9 cellular contexts compared by ENCODE assay signal in genomic region chr16:27409958-27410357, GRCh38. TPM values are rescaled to one million over a fixed set of nuclear protein-coding genes. Genes with fewer than 3 reads are reported as not detected.
DNase-seq lines count a peak whose midpoint lies in the region; ATAC-seq and TF ChIP-seq lines count a peak whose summit lies in the region.
"Not testable (repeated sequence)": the region's sequence is repeated elsewhere in the genome, so short reads cannot be mapped to it uniquely, and the experiment has no call there.
"Had no signal": no experiment of that assay in that cellular context is flagged by ENCODE, and none has a peak within 500 bp of the region (broad histone marks: within the 10 kb centered on the region; RNA-seq: fewer than 3 reads in every experiment).

No MANE protein-coding gene starts in this region.

- not testable (repeated sequence) for H3K27ac ChIP-seq in CD8-positive, alpha-beta T cell (ENCODE audit: low read depth, low read length)
- H3K27ac ChIP-seq in SU-DHL-6 (ENCODE audit: low read depth, low read length) = peak overlapping the region; percentile 25; the same call in 1 of the 2 replicates
- peak overlapping the region; percentile 50 for H3K27ac ChIP-seq in naive thymus-derived CD4-positive, alpha-beta T cell (ENCODE audit: low read depth, low read length)

- not testable (repeated sequence) for H3K9ac ChIP-seq in SU-DHL-6 (ENCODE audit: low read length)

- H2AFZ ChIP-seq in SU-DHL-6 (ENCODE audit: low read depth, low read length, severe bottlenecking) = not testable (repeated sequence)

- not testable (repeated sequence) for H3K4me3 Mint-ChIP-seq in CD8-positive, alpha-beta T cell; activated CD8-positive, alpha-beta memory T cell treated with anti-CD3 and anti-CD28 coated beads, Interleukin-2, amount 10 ng/mL, durations not matched to agents 7 days and 5 days
- H3K4me3 Mint-ChIP-seq in activated CD4-positive, alpha-beta T cell treated with anti-CD3 and anti-CD28 coated beads, Interleukin-2, amount 10 ng/mL, durations not matched to agents 24 days and 14 days = peak overlapping the region; percentile 16
- peak overlapping the region; percentile 99 for H3K4me3 Mint-ChIP-seq in activated T-helper 17 cell treated with anti-CD3 and anti-CD28 coated beads, Interleukin-2, amount 50 U/mL, for 72 hours
- peak overlapping the region; percentile 69 for H3K4me3 Mint-ChIP-seq in activated naive CD8-positive, alpha-beta T cell treated with anti-CD3 and anti-CD28 coated beads for 36 hours
- peak overlapping the region in 7 of 10 donors; percentile 3 to 76 (median 35) for H3K4me3 Mint-ChIP-seq in naive thymus-derived CD4-positive, alpha-beta T cell
- H3K4me3 Mint-ChIP-seq in stimulated activated naive CD8-positive, alpha-beta T cell treated with anti-CD3 and anti-CD28 coated beads, Interleukin-15, amount 100 ng/mL, for 72 hours = peak overlapping the region; percentile 47 to 70

- H3K4me1 Mint-ChIP-seq in CD8-positive, alpha-beta T cell (ENCODE audit: low read depth) = peaks cover 86% of the 10 kb centered on the region
- peaks cover 67% of the 10 kb centered on the region for H3K4me1 Mint-ChIP-seq in activated CD4-positive, alpha-beta T cell treated with anti-CD3 and anti-CD28 coated beads, Interleukin-2, amount 10 ng/mL, durations not matched to agents 24 days and 14 days
- peaks cover 81% of the 10 kb centered on the region for H3K4me1 Mint-ChIP-seq in activated CD8-positive, alpha-beta memory T cell treated with anti-CD3 and anti-CD28 coated beads, Interleukin-2, amount 10 ng/mL, durations not matched to agents 7 days and 5 days
- H3K4me1 Mint-ChIP-seq in activated T-helper 17 cell treated with anti-CD3 and anti-CD28 coated beads, Interleukin-2, amount 50 U/mL, for 72 hours = peaks cover 59% of the 10 kb centered on the region
- peaks cover 73% of the 10 kb centered on the region for H3K4me1 Mint-ChIP-seq in activated naive CD8-positive, alpha-beta T cell treated with anti-CD3 and anti-CD28 coated beads for 36 hours
- peaks cover 67 to 97% (median 91%) of the 10 kb centered on the region in 7 donors for H3K4me1 Mint-ChIP-seq in naive thymus-derived CD4-positive, alpha-beta T cell
- peaks cover 87% of the 10 kb centered on the region for H3K4me1 Mint-ChIP-seq in stimulated activated naive CD8-positive, alpha-beta T cell treated with anti-CD3 and anti-CD28 coated beads, Interleukin-15, amount 100 ng/mL, for 72 hours

- peak overlapping the region; percentile 52 for H3K27ac Mint-ChIP-seq in CD8-positive, alpha-beta T cell
- peak overlapping the region; percentile 71 for H3K27ac Mint-ChIP-seq in activated CD4-positive, alpha-beta T cell treated with anti-CD3 and anti-CD28 coated beads, Interleukin-2, amount 10 ng/mL, durations not matched to agents 24 days and 14 days
- peak overlapping the region; percentile 73 for H3K27ac Mint-ChIP-seq in activated CD8-positive, alpha-beta memory T cell treated with anti-CD3 and anti-CD28 coated beads, Interleukin-2, amount 10 ng/mL, durations not matched to agents 7 days and 5 days
- H3K27ac Mint-ChIP-seq in activated T-helper 17 cell treated with anti-CD3 and anti-CD28 coated beads, Interleukin-2, amount 50 U/mL, for 72 hours = peak overlapping the region; percentile 100
- H3K27ac Mint-ChIP-seq in activated naive CD8-positive, alpha-beta T cell treated with anti-CD3 and anti-CD28 coated beads for 36 hours = peak overlapping the region; percentile 74
- peak overlapping the region in 7 of 9 donors; percentile 24 to 97 (median 67) for H3K27ac Mint-ChIP-seq in naive thymus-derived CD4-positive, alpha-beta T cell
- H3K27ac Mint-ChIP-seq in stimulated activated naive CD8-positive, alpha-beta T cell treated with anti-CD3 and anti-CD28 coated beads, Interleukin-15, amount 100 ng/mL, for 72 hours = peak overlapping the region; percentile 57 to 88

- not testable (repeated sequence) for H3K27me3 ChIP-seq in CD8-positive, alpha-beta T cell (ENCODE audit: insufficient read depth, low read length); SU-DHL-6 (ENCODE audit: low read length); naive thymus-derived CD4-positive, alpha-beta T cell (ENCODE audit: control insufficient read depth in 2 of 2, insufficient read depth in 2 of 2, low read length in 2 of 2)

- H3K4me3 ChIP-seq in CD8-positive, alpha-beta T cell (ENCODE audit: low read depth, low read length); SU-DHL-6 (ENCODE audit: insufficient read depth, low read length, poor library complexity, severe bottlenecking); naive thymus-derived CD4-positive, alpha-beta T cell (ENCODE audit: low read length): not testable (repeated sequence)

- H3K4me1 ChIP-seq in CD8-positive, alpha-beta T cell (ENCODE audit: insufficient read depth, low read length) = peaks cover 54% of the 10 kb centered on the region
- peaks cover 47% of the 10 kb centered on the region in 2 donors for H3K4me1 ChIP-seq in naive thymus-derived CD4-positive, alpha-beta T cell (ENCODE audit: control insufficient read depth in 2 of 2, insufficient read depth in 2 of 2, low read length in 2 of 2)

- peaks cover 46% of the 10 kb centered on the region for H3K79me2 ChIP-seq in SU-DHL-6 (ENCODE audit: insufficient read depth, low read length)

- POLR2A ChIA-PET in CD8-positive, alpha-beta T cell (lab: Charles Lee) = interaction anchor here (0.6 to 1.5 kb wide), 4 partner anchors 8 to 50 kb away, joined by 3 to 5 read pairs (median 4); partner anchors contain the start of gene IL21R
- POLR2A ChIA-PET in naive thymus-derived CD4-positive, alpha-beta T cell (lab: Charles Lee) = interaction anchor here (0.6 to 1.6 kb wide), 2 partner anchors 8 to 179 kb away, joined by 4 to 7 read pairs; partner anchors contain the start of gene IL21R

- intact Hi-C loops in CD8-positive, alpha-beta T cell (cut with DNase I, micrococcal nuclease) = loop anchor here in 1 of 2 experiments (2.0 kb wide), 1 partner anchor 13 kb away; no protein-coding TSS in a partner anchor
- intact Hi-C loops in activated CD4-positive, alpha-beta T cell treated with anti-CD3 and anti-CD28 coated beads, Interleukin-2, amount 10 ng/mL, durations not matched to agents 24 days and 14 days (cut with micrococcal nuclease); naive thymus-derived CD4-positive, alpha-beta T cell (cut with micrococcal nuclease): not testable (repeated sequence)

- CTCF ChIA-PET in CD8-positive, alpha-beta T cell (lab: Charles Lee) = interaction anchor here (0.6 kb wide), 1 partner anchor 154 kb away, joined by 3 read pairs; no protein-coding TSS in a partner anchor
- CTCF ChIA-PET in activated CD8-positive, alpha-beta memory T cell treated with anti-CD3 and anti-CD28 coated beads, Interleukin-2, amount 10 ng/mL, durations not matched to agents 7 days and 5 days (lab: Charles Lee) = interaction anchor here (1.2 to 1.5 kb wide), 3 partner anchors 8 to 18 kb away, joined by 3 to 5 read pairs (median 3); partner anchors contain the start of gene IL21R
- CTCF ChIA-PET in naive thymus-derived CD4-positive, alpha-beta T cell (lab: Charles Lee) = interaction anchor here (0.7 to 1.2 kb wide), 3 partner anchors 43 to 174 kb away, joined by 3 read pairs; no protein-coding TSS in a partner anchor

- not testable (repeated sequence) for H3K9me3 ChIP-seq in CD8-positive, alpha-beta T cell (ENCODE audit: low read length); SU-DHL-6 (ENCODE audit: insufficient read depth, low read length); naive thymus-derived CD4-positive, alpha-beta T cell (ENCODE audit: control insufficient read depth in 2 of 3, low read length in 3 of 3)

- H3K36me3 Mint-ChIP-seq in CD8-positive, alpha-beta T cell = peaks cover 63% of the 10 kb centered on the region
- peaks cover 85% of the 10 kb centered on the region for H3K36me3 Mint-ChIP-seq in activated CD4-positive, alpha-beta T cell treated with anti-CD3 and anti-CD28 coated beads, Interleukin-2, amount 10 ng/mL, durations not matched to agents 24 days and 14 days (ENCODE audit: low read depth)
- H3K36me3 Mint-ChIP-seq in activated CD8-positive, alpha-beta memory T cell treated with anti-CD3 and anti-CD28 coated beads, Interleukin-2, amount 10 ng/mL, durations not matched to agents 7 days and 5 days = peaks cover 55% of the 10 kb centered on the region
- H3K36me3 Mint-ChIP-seq in activated T-helper 17 cell treated with anti-CD3 and anti-CD28 coated beads, Interleukin-2, amount 50 U/mL, for 72 hours (ENCODE audit: low read depth) = peaks cover 100% of the 10 kb centered on the region
- peaks cover 92% of the 10 kb centered on the region for H3K36me3 Mint-ChIP-seq in activated naive CD8-positive, alpha-beta T cell treated with anti-CD3 and anti-CD28 coated beads for 36 hours
- H3K36me3 Mint-ChIP-seq in naive thymus-derived CD4-positive, alpha-beta T cell = peaks cover 17 to 60% (median 42%) of the 10 kb centered on the region in 5 donors

- DNase-seq in CD8-positive, alpha-beta T cell; activated naive CD8-positive, alpha-beta T cell treated with anti-CD3 and anti-CD28 coated beads for 36 hours; naive thymus-derived CD4-positive, alpha-beta T cell; stimulated activated naive CD8-positive, alpha-beta T cell treated with anti-CD3 and anti-CD28 coated beads, Interleukin-15, amount 100 ng/mL, for 72 hours: not testable (repeated sequence)
- DNase-seq in activated CD4-positive, alpha-beta T cell treated with anti-CD3 and anti-CD28 coated beads, Interleukin-2, amount 10 ng/mL, durations not matched to agents 24 days and 14 days = peak; percentile 54
- peak; percentile 35 for DNase-seq in activated CD8-positive, alpha-beta memory T cell treated with anti-CD3 and anti-CD28 coated beads, Interleukin-2, amount 10 ng/mL, durations not matched to agents 7 days and 5 days

- not testable (repeated sequence) for H3F3A ChIP-seq in SU-DHL-6 (ENCODE audit: insufficient read depth)

- not testable (repeated sequence) for TF ChIP-seq CTCF in CD8-positive, alpha-beta T cell (IDR thresholded peaks at IDR 0.05); SU-DHL-6 (IDR thresholded peaks at IDR 0.05; ENCODE audit: insufficient read depth, low read length, poor library complexity, severe bottlenecking)

- ATAC-seq in CD8-positive, alpha-beta T cell; activated CD8-positive, alpha-beta memory T cell treated with anti-CD3 and anti-CD28 coated beads, Interleukin-2, amount 10 ng/mL, durations not matched to agents 7 days and 5 days; activated T-helper 17 cell treated with anti-CD3 and anti-CD28 coated beads, Interleukin-2, amount 50 U/mL, for 72 hours (replicated peaks); naive thymus-derived CD4-positive, alpha-beta T cell; stimulated activated naive CD8-positive, alpha-beta T cell treated with anti-CD3 and anti-CD28 coated beads, Interleukin-15, amount 100 ng/mL, for 72 hours: not testable (repeated sequence)

- H3K9me3 Mint-ChIP-seq in CD8-positive, alpha-beta T cell = peaks cover 11% of the 10 kb centered on the region
- peaks cover 12% of the 10 kb centered on the region for H3K9me3 Mint-ChIP-seq in activated CD4-positive, alpha-beta T cell treated with anti-CD3 and anti-CD28 coated beads, Interleukin-2, amount 10 ng/mL, durations not matched to agents 24 days and 14 days
- H3K9me3 Mint-ChIP-seq in activated CD8-positive, alpha-beta memory T cell treated with anti-CD3 and anti-CD28 coated beads, Interleukin-2, amount 10 ng/mL, durations not matched to agents 7 days and 5 days (ENCODE audit: low read depth) = peaks cover 10% of the 10 kb centered on the region
- not testable (repeated sequence) for H3K9me3 Mint-ChIP-seq in activated T-helper 17 cell treated with anti-CD3 and anti-CD28 coated beads, Interleukin-2, amount 50 U/mL, for 72 hours
- H3K9me3 Mint-ChIP-seq in activated naive CD8-positive, alpha-beta T cell treated with anti-CD3 and anti-CD28 coated beads for 36 hours = peaks cover 29% of the 10 kb centered on the region
- peaks cover 0 to 21% (median 6%) of the 10 kb centered on the region in 11 donors for H3K9me3 Mint-ChIP-seq in naive thymus-derived CD4-positive, alpha-beta T cell
- peaks cover 18 to 22% of the 10 kb centered on the region in 2 donors for H3K9me3 Mint-ChIP-seq in stimulated activated naive CD8-positive, alpha-beta T cell treated with anti-CD3 and anti-CD28 coated beads, Interleukin-15, amount 100 ng/mL, for 72 hours

- H3K9me2 ChIP-seq in SU-DHL-6 (replicated peaks; ENCODE audit: insufficient read depth, low read length) = not testable (repeated sequence)

- not testable (repeated sequence) for H3K27me3 Mint-ChIP-seq in CD8-positive, alpha-beta T cell (ENCODE audit: low read depth); activated CD4-positive, alpha-beta T cell treated with anti-CD3 and anti-CD28 coated beads, Interleukin-2, amount 10 ng/mL, durations not matched to agents 24 days and 14 days; activated CD8-positive, alpha-beta memory T cell treated with anti-CD3 and anti-CD28 coated beads, Interleukin-2, amount 10 ng/mL, durations not matched to agents 7 days and 5 days; activated T-helper 17 cell treated with anti-CD3 and anti-CD28 coated beads, Interleukin-2, amount 50 U/mL, for 72 hours; activated naive CD8-positive, alpha-beta T cell treated with anti-CD3 and anti-CD28 coated beads for 36 hours; naive thymus-derived CD4-positive, alpha-beta T cell; stimulated activated naive CD8-positive, alpha-beta T cell treated with anti-CD3 and anti-CD28 coated beads, Interleukin-15, amount 100 ng/mL, for 72 hours

- H4K20me1 ChIP-seq in SU-DHL-6 (ENCODE audit: low read depth, low read length) = not testable (repeated sequence)

- not testable (repeated sequence) for H3K4me2 ChIP-seq in SU-DHL-6 (ENCODE audit: low read depth, low read length, poor library complexity, severe bottlenecking)

- not testable (repeated sequence) for H3K36me3 ChIP-seq in CD8-positive, alpha-beta T cell (ENCODE audit: insufficient read depth, low read length); naive thymus-derived CD4-positive, alpha-beta T cell (ENCODE audit: control insufficient read depth in 2 of 3, insufficient read depth in 3 of 3, low read length in 3 of 3)
- peaks cover 18% of the 10 kb centered on the region for H3K36me3 ChIP-seq in SU-DHL-6 (ENCODE audit: low read length)

RNA-seq across cellular contexts. Expression of gene IL21R, which starts 8.0 kb away (rescaled TPM):
- 100 to 1,000 TPM; 113 to 121 TPM for total RNA-seq in CD8-positive, alpha-beta T cell
- total RNA-seq in activated CD4-positive, alpha-beta T cell treated with anti-CD3 and anti-CD28 coated beads, Interleukin-2, amount 10 ng/mL, durations not matched to agents 24 days and 14 days = 94.9 and 100 TPM in 2 replicates
- total RNA-seq in activated CD8-positive, alpha-beta memory T cell treated with anti-CD3 and anti-CD28 coated beads, Interleukin-2, amount 10 ng/mL, durations not matched to agents 7 days and 5 days = 10 to 100 TPM; 24.6 to 38.0 TPM
- 10 to 100 TPM; 41.8 to 53.6 TPM for total RNA-seq in activated T-helper 17 cell treated with anti-CD3 and anti-CD28 coated beads, Interleukin-2, amount 50 U/mL, for 72 hours
- total RNA-seq in activated naive CD8-positive, alpha-beta T cell treated with anti-CD3 and anti-CD28 coated beads for 36 hours = 10 to 100 TPM; 99.3 to 99.5 TPM
- total RNA-seq in naive thymus-derived CD4-positive, alpha-beta T cell = 10 to 100 TPM; 24.6 to 40.9 (median 31.4) TPM
- 10 to 100 TPM; 37.1 to 52.1 TPM for polyA plus RNA-seq in naive thymus-derived CD4-positive, alpha-beta T cell
- total RNA-seq: HT-29 had no signal
